Comparison of ENCODE assay signal across 8 cellular contexts in the genomic region with DNA sequence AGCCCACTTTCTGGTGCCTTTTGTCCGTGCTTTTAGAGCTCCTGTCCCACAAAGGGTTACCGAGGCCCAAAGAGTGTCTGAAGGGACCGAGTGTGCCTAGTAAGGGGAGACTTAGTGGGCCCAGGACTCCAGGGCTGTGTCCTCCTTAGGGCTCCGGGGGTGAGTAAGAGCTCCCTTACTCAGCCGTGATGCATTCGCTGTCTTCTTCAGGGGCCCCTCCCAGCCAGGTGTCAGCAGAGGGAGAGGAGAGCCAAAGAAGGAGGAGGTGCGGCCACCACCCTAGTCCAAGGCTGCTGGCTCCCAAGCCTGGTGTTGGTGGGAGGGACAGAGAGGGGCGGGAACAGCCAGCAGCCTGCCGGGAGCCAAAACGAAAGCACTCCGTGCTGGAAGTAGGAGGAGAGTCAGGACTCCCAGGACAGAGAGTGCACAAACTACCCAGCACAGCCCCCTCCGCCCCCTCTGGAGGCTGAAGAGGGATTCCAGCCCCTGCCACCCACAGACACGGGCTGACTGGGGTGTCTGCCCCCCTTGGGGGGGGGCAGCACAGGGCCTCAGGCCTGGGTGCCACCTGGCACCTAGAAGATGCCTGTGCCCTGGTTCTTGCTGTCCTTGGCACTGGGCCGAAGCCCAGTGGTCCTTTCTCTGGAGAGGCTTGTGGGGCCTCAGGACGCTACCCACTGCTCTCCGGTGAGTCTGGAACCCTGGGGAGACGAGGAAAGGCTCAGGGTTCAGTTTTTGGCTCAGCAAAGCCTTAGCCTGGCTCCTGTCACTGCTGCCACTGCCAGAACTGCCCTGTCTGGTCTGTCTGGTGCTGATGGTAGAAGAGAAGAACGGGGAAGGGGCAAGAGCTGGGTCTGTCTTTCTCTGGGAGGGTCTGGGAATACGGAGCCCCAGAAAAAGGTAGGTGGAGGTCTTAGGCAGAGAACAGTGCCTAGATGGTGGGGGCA. TPM values are rescaled to one million over a fixed set of nuclear protein-coding genes. Genes with fewer than 3 reads are reported as not detected.
DNase-seq lines count a peak whose midpoint lies in the region; ATAC-seq and TF ChIP-seq lines count a peak whose summit lies in the region.

A gene with protein sequence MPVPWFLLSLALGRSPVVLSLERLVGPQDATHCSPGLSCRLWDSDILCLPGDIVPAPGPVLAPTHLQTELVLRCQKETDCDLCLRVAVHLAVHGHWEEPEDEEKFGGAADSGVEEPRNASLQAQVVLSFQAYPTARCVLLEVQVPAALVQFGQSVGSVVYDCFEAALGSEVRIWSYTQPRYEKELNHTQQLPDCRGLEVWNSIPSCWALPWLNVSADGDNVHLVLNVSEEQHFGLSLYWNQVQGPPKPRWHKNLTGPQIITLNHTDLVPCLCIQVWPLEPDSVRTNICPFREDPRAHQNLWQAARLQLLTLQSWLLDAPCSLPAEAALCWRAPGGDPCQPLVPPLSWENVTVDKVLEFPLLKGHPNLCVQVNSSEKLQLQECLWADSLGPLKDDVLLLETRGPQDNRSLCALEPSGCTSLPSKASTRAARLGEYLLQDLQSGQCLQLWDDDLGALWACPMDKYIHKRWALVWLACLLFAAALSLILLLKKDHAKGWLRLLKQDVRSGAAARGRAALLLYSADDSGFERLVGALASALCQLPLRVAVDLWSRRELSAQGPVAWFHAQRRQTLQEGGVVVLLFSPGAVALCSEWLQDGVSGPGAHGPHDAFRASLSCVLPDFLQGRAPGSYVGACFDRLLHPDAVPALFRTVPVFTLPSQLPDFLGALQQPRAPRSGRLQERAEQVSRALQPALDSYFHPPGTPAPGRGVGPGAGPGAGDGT (plus strand): TSS at position 365 of the 947 bp plus-strand sequence. CDS start 218 bp downstream, at position 583.

- TF ChIP-seq CTCF in liver (IDR thresholded peaks at IDR 0.05; ENCODE audit: low read depth, low read length, missing input control) = no peak

- no peak for ATAC-seq in GM21576 (IDR thresholded peaks at IDR 0.05; ENCODE audit: unreplicated experiment)

- no peaks in the 10 kb centered on the region for H3K27me3 ChIP-seq in effector memory CD4-positive, alpha-beta T cell (replicated peaks; ENCODE audit: control insufficient read depth, insufficient read depth, low read length, poor library complexity, severe bottlenecking)
- no peaks in the 10 kb centered on the region for H3K27me3 ChIP-seq in liver (ENCODE audit: control insufficient read depth in 4 of 4, insufficient read depth in 4 of 4, low read length in 3 of 4)

- H3K36me3 ChIP-seq in effector memory CD4-positive, alpha-beta T cell (ENCODE audit: control insufficient read depth, insufficient read depth, low read length) = no peaks in the 10 kb centered on the region
- H3K36me3 ChIP-seq in liver (ENCODE audit: control insufficient read depth in 4 of 4, insufficient read depth in 3 of 4, low read depth in 1 of 4, low read length in 3 of 4) = peaks cover 0 to 10% (median 3%) of the 10 kb centered on the region in 4 donors

- no peak within 1 kb of the TSS for H3K27ac ChIP-seq in effector memory CD4-positive, alpha-beta T cell (ENCODE audit: insufficient read depth, low read length, poor library complexity, severe bottlenecking)
- H3K27ac ChIP-seq in liver (ENCODE audit: low read depth in 1 of 2, low read length in 2 of 2) = peak within 1 kb of the TSS; percentile 79 to 89

- H3K4me1 ChIP-seq in effector memory CD4-positive, alpha-beta T cell (ENCODE audit: control insufficient read depth, insufficient read depth, low read length, poor library complexity, severe bottlenecking) = peaks cover 9% of the 10 kb centered on the region
- peaks cover 19 to 64% (median 52%) of the 10 kb centered on the region in 4 donors for H3K4me1 ChIP-seq in liver (ENCODE audit: control insufficient read depth in 4 of 4, insufficient read depth in 4 of 4, low read length in 3 of 4)

- peak within 1 kb of the TSS; percentile 63 for H3K4me3 ChIP-seq in effector memory CD4-positive, alpha-beta T cell (ENCODE audit: insufficient read depth, low read depth, low read length, poor library complexity, severe bottlenecking)
- H3K4me3 ChIP-seq in liver (ENCODE audit: low read depth in 1 of 3, low read length in 3 of 3) = peak within 1 kb of the TSS; percentile 65 to 74 (median 67)

- DNase-seq in G401 (ENCODE audit: low spot score) (peak; percentile 86), NCI-H2029 (lab: John Stamatoyannopoulos, UW) (peak; percentile 95), KG1 (lab: John Stamatoyannopoulos, UW) (no peak)
- peak; percentile 70 for DNase-seq in activated CD4-positive, alpha-beta T cell treated with anti-CD3 and anti-CD28 coated beads for 48 hours
- no peak for DNase-seq in effector memory CD4-positive, alpha-beta T cell
- peak; percentile 47 for DNase-seq in stimulated activated CD4-positive, alpha-beta T cell treated with anti-CD3 and anti-CD28 coated beads, Interleukin-4, amount 100 ng/mL, for 1 hour

- no peaks in the 10 kb centered on the region for H3K9me3 ChIP-seq in effector memory CD4-positive, alpha-beta T cell (ENCODE audit: control insufficient read depth, low read length)
- H3K9me3 ChIP-seq in liver (ENCODE audit: control insufficient read depth in 4 of 4, low read length in 3 of 4) = no peaks in the 10 kb centered on the region

- 8% methylated on average over 19 of the region's 19 CpGs for WGBS in liver

- peak within 1 kb of the TSS; percentile 8 to 77 for H3K9ac ChIP-seq in liver (ENCODE audit: low read depth in 1 of 2, low read length in 2 of 2)

- TF ChIP-seq RAD21 in liver (IDR thresholded peaks at IDR 0.05) = peak; percentile 38 to 56

- in situ Hi-C loops in G401 (cut with HindIII; ENCODE audit: low sequenced_read_pairs) = no loop called here

TF ChIP-seq in liver, 16 proteins besides CTCF, POLR2A, EP300 and RAD21:
- TF ChIP-seq TAF1 (conservative IDR thresholded peaks at IDR 0.05) (no peak), GABPA (IDR thresholded peaks at IDR 0.05 in 1 of 2, conservative IDR thresholded peaks at IDR 0.05 in 1 of 2) (peak in 1 of 2 donors; percentile 16), YY1 (IDR thresholded peaks at IDR 0.05) (peak; percentile 68), SP1 (IDR thresholded peaks at IDR 0.05) (peak; percentile 75), HNF4A (conservative IDR thresholded peaks at IDR 0.05) (peak; percentile 42 to 58), FOXA2 (IDR thresholded peaks at IDR 0.05) (no peak), RXRA (IDR thresholded peaks at IDR 0.05) (peak; percentile 52 to 53), EGR1 (IDR thresholded peaks at IDR 0.05; ENCODE audit: low read depth in 2 of 2) (no peak)
- TF ChIP-seq, protein P1, sequence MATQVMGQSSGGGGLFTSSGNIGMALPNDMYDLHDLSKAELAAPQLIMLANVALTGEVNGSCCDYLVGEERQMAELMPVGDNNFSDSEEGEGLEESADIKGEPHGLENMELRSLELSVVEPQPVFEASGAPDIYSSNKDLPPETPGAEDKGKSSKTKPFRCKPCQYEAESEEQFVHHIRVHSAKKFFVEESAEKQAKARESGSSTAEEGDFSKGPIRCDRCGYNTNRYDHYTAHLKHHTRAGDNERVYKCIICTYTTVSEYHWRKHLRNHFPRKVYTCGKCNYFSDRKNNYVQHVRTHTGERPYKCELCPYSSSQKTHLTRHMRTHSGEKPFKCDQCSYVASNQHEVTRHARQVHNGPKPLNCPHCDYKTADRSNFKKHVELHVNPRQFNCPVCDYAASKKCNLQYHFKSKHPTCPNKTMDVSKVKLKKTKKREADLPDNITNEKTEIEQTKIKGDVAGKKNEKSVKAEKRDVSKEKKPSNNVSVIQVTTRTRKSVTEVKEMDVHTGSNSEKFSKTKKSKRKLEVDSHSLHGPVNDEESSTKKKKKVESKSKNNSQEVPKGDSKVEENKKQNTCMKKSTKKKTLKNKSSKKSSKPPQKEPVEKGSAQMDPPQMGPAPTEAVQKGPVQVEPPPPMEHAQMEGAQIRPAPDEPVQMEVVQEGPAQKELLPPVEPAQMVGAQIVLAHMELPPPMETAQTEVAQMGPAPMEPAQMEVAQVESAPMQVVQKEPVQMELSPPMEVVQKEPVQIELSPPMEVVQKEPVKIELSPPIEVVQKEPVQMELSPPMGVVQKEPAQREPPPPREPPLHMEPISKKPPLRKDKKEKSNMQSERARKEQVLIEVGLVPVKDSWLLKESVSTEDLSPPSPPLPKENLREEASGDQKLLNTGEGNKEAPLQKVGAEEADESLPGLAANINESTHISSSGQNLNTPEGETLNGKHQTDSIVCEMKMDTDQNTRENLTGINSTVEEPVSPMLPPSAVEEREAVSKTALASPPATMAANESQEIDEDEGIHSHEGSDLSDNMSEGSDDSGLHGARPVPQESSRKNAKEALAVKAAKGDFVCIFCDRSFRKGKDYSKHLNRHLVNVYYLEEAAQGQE (IDR thresholded peaks at IDR 0.05) = no peak

RNA-seq across cellular contexts. Expression of the gene that starts here (rescaled TPM):
- total RNA-seq in G401 (2014; rRNA removed; shearing (Covaris generic)) = 12.2 and 22.5 TPM in 2 replicates
- 10 to 100 TPM; 15.4 to 62.8 TPM for total RNA-seq in liver
- polyA plus RNA-seq in liver = 10 to 100 TPM; 25.7 to 25.8 TPM

Comparison
In these comparisons a context has a peak if more than half of its experiments do, and no peak if none do; other contexts are left out.
1. DNase-seq: peak in G401 (single experiment), NCI-H2029 (single experiment), activated CD4-positive, alpha-beta T cell treated with anti-CD3 and anti-CD28 coated beads for 48 hours (single experiment) and stimulated activated CD4-positive, alpha-beta T cell treated with anti-CD3 and anti-CD28 coated beads, Interleukin-4, amount 100 ng/mL, for 1 hour (single experiment); none in effector memory CD4-positive, alpha-beta T cell (0 of 3) and KG1 (single experiment).